11 cellular contexts compared by ENCODE assay signal in the genomic region with DNA sequence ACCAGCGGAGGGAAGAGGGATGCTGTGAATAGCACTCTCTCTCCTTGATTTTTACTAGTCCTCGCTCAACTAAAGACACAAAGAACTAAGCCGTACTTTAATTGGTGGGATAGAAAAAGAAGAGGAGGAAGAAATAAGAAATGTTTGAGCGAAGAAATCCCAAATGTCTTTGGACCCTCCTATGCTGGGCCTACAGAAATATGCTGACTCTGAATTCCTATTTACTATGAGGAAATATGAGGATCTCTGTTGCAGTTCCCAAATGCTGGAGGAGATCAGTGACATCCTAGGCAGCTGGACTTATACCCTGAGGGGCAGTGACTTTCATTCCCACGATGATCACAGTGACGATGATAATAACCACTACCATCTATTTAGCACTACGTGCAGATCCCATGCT. TPM values are rescaled to one million over a fixed set of nuclear protein-coding genes. Genes with fewer than 3 reads are reported as not detected.
"Had no signal": no experiment of that assay in that cellular context is flagged by ENCODE, and none has a peak within 500 bp of the region (broad histone marks: within the 10 kb centered on the region; RNA-seq: fewer than 3 reads in every experiment).

No MANE protein-coding gene starts in this region.

- H3K4me1 ChIP-seq: HAP-1 had no signal

- H3K4me3 ChIP-seq: GM23248, GM23338, HAP-1 had no signal

- DNase-seq: GM23248, GOT3, H7, H9, HCEC 1CT, HFFc6 had no signal

- FAIRE-seq: H1, H54 had no signal

- H3K27ac Mint-ChIP-seq: GM23338, H9, HFFc6 had no signal

- H3K4me3 Mint-ChIP-seq: GM23338, H9, HFFc6 had no signal

- H3K9me3 Mint-ChIP-seq: GM23338, H9, HFFc6 had no signal

- H3K27ac ChIP-seq: GM23248 had no signal

- H3K9ac ChIP-seq: GM23248 had no signal

- H3K36me3 ChIP-seq: HAP-1 had no signal

- ATAC-seq: GM23338, HCT116 had no signal

- H3K9me3 ChIP-seq: HAP-1 had no signal

- H3K4me2 ChIP-seq: GM23338 had no signal

- H2AFZ ChIP-seq: GM23248, GM23338 had no signal

RNA-seq across cellular contexts. Expression of gene PIEZO2, which starts 16.6 kb away (rescaled TPM):
- total RNA-seq: HFFc6 had no signal
